ENCODE assay signal across 18 cellular contexts in genomic region chr5:125152036-125152435, GRCh38.
DNase-seq lines count a peak whose midpoint lies in the region; ATAC-seq and TF ChIP-seq lines count a peak whose summit lies in the region.
"Had no signal": no experiment of that assay in that cellular context is flagged by ENCODE, and none has a peak within 500 bp of the region (broad histone marks: within the 10 kb centered on the region; RNA-seq: fewer than 3 reads in every experiment).

No MANE protein-coding gene starts in this region.

- no peaks in the 10 kb centered on the region for H3K27me3 Mint-ChIP-seq in neural crest cell (ENCODE audit: low read depth)
- no peaks in the 10 kb centered on the region for H3K27me3 Mint-ChIP-seq in activated T-helper 1 cell treated with anti-CD3 and anti-CD28 coated beads, Interleukin-12 subunit alpha, Interleukin-12 subunit beta, Interleukin-2, Interleukin-4 antibody, amounts not matched to agents 30 ng/mL and 10 ng/mL and 1 ng/mL, durations not matched to agents 14 hours and 24 hours and 36 hours (ENCODE audit: insufficient read depth)

- H3K27ac Mint-ChIP-seq in neural crest cell (ENCODE audit: unreplicated experiment): peak overlapping the region; percentile 66
- H3K27ac Mint-ChIP-seq in activated T-helper 1 cell treated with anti-CD3 and anti-CD28 coated beads, Interleukin-12 subunit alpha, Interleukin-12 subunit beta, Interleukin-2, Interleukin-4 antibody, amounts not matched to agents 30 ng/mL and 10 ng/mL and 1 ng/mL, durations not matched to agents 14 hours and 24 hours and 36 hours: no peak overlapping the region

- H3K36me3 Mint-ChIP-seq in neural crest cell (ENCODE audit: low read depth): no peaks in the 10 kb centered on the region
- no peaks in the 10 kb centered on the region for H3K36me3 Mint-ChIP-seq in activated T-helper 1 cell treated with anti-CD3 and anti-CD28 coated beads, Interleukin-12 subunit alpha, Interleukin-12 subunit beta, Interleukin-2, Interleukin-4 antibody, amounts not matched to agents 30 ng/mL and 10 ng/mL and 1 ng/mL, durations not matched to agents 14 hours and 24 hours and 36 hours (ENCODE audit: low read depth)

- H3K9me3 Mint-ChIP-seq in neural crest cell: no peaks in the 10 kb centered on the region
- H3K9me3 Mint-ChIP-seq in activated T-helper 1 cell treated with anti-CD3 and anti-CD28 coated beads, Interleukin-12 subunit alpha, Interleukin-12 subunit beta, Interleukin-2, Interleukin-4 antibody, amounts not matched to agents 30 ng/mL and 10 ng/mL and 1 ng/mL, durations not matched to agents 14 hours and 24 hours and 36 hours: peaks cover 3% of the 10 kb centered on the region

- H3K4me1 Mint-ChIP-seq in neural crest cell: peaks cover 57% of the 10 kb centered on the region
- no peaks in the 10 kb centered on the region for H3K4me1 Mint-ChIP-seq in activated T-helper 1 cell treated with anti-CD3 and anti-CD28 coated beads, Interleukin-12 subunit alpha, Interleukin-12 subunit beta, Interleukin-2, Interleukin-4 antibody, amounts not matched to agents 30 ng/mL and 10 ng/mL and 1 ng/mL, durations not matched to agents 14 hours and 24 hours and 36 hours (ENCODE audit: low read depth)

- DNase-seq in GM19238 (ENCODE audit: insufficient read length, low spot score) (peak; percentile 7), neural crest cell (ENCODE audit: low read depth, low spot score) (no peak), cerebellar nuclear complex (lab: John Stamatoyannopoulos, UW) (no peak), D341Med (ENCODE audit: low spot score) (no peak)
- DNase-seq in activated CD4-positive, CD25-positive, alpha-beta regulatory T cell (lab: John Stamatoyannopoulos, UW): no peak
- no peak for DNase-seq in activated T-helper 1 cell treated with anti-CD3 and anti-CD28 coated beads, Interleukin-12 subunit alpha, Interleukin-12 subunit beta, Interleukin-2, Interleukin-4 antibody, amounts not matched to agents 30 ng/mL and 10 ng/mL and 1 ng/mL, durations not matched to agents 14 hours and 24 hours and 36 hours (ENCODE audit: low spot score)
- DNase-seq: activated T-cell treated with anti-CD3 and anti-CD28 coated beads, Interleukin-2, amount 50 U/mL, for 1 hour; central memory CD4-positive, alpha-beta T cell; kidney glomerular epithelial cell; NCI-H1436; NCI-H2227 treated with DMSO at 0.1 percent for 48 hours; nucleus accumbens; right cardiac atrium; SHP77 treated with DMSO at 0.1 percent for 48 hours; stimulated activated CD4-positive, alpha-beta T cell treated with anti-CD3 and anti-CD28 coated beads, Interleukin-1b, Interleukin-23, amount 100 ng/mL, for 48 hours; substantia nigra had no signal

- H3K4me3 Mint-ChIP-seq in neural crest cell: peak overlapping the region; percentile 49
- no peak overlapping the region for H3K4me3 Mint-ChIP-seq in activated T-helper 1 cell treated with anti-CD3 and anti-CD28 coated beads, Interleukin-12 subunit alpha, Interleukin-12 subunit beta, Interleukin-2, Interleukin-4 antibody, amounts not matched to agents 30 ng/mL and 10 ng/mL and 1 ng/mL, durations not matched to agents 14 hours and 24 hours and 36 hours

- peak; percentile 86 for ATAC-seq in HG02642 (IDR thresholded peaks at IDR 0.05; ENCODE audit: poor library complexity, unreplicated experiment)
- ATAC-seq in HG03575 (IDR thresholded peaks at IDR 0.05; ENCODE audit: extremely low read depth, insufficient number of reproducible peaks, low FRiP score, unreplicated experiment): peak; percentile 90
- ATAC-seq: right cardiac atrium had no signal

- no peak for TF ChIP-seq CTCF in neural crest cell (conservative IDR thresholded peaks at IDR 0.05)

- intact Hi-C loops in activated T-helper 1 cell treated with anti-CD3 and anti-CD28 coated beads, Interleukin-12 subunit alpha, Interleukin-12 subunit beta, Interleukin-2, Interleukin-4 antibody, amounts not matched to agents 30 ng/mL and 10 ng/mL and 1 ng/mL, durations not matched to agents 14 hours and 24 hours and 36 hours (cut with micrococcal nuclease): no loop called here
